In the genomic region with DNA sequence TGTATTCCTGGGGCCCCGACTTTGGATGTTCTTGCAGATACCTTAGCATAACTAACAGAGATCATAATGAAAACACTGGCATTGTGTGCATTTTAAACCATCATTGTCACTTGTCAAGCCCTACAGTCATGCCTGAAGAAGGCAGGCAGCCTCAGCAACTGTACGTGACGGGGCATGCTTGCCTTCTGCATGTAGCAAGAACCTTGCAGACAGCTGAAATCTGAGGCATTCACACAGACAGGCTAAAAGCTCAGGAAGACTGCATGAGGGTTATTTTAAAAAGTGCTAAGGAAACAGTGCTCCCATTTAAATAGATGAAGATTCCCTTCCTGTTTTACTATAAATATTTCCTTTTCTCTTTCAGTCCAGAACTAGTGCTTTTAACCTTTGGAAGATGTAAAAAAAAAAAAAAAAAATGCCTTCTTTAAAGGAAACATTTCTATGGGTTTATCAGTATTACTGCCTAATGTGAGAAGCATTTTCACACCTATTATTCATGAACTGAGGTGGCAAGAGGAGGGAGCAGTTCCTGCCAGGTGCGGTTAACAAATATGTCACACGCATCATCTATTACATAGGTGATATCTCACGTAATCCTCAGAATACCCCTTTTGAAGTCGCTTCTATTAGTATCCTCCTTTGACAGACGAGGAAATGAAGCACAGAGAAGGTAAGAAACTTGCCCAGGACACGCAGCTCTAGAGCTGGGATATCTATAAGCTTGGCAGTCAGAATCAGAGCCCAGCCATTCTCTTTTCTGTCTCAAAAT, we compare ENCODE assay signal across 17 cellular contexts.
DNase-seq lines count a peak whose midpoint lies in the region; ATAC-seq, FAIRE-seq and TF ChIP-seq lines count a peak whose summit lies in the region.
"Had no signal": no experiment of that assay in that cellular context is flagged by ENCODE, and none has a peak within 500 bp of the region (broad histone marks: within the 10 kb centered on the region; RNA-seq: fewer than 3 reads in every experiment).

No MANE protein-coding gene starts in this region.

- WGBS in esophagus muscularis mucosa: 72% methylated on average over 9 of the region's 9 CpGs

- peaks cover 8 to 30% (median 14%) of the 10 kb centered on the region in 4 donors for H3K4me1 Mint-ChIP-seq in CD4-positive, CD25-positive, alpha-beta regulatory T cell
- peaks cover 15 to 32% (median 18%) of the 10 kb centered on the region in 3 donors for H3K4me1 Mint-ChIP-seq in CD8-positive, alpha-beta memory T cell
- H3K4me1 Mint-ChIP-seq in activated T-helper 2 cell treated with anti-CD3 and anti-CD28 coated beads, Interferon-gamma antibody, Interleukin-2, Interleukin-4, amounts not matched to agents 10 μg/mL and 5 μg/mL and 100 μg/mL, durations not matched to agents 14 hours and 24 hours and 36 hours (ENCODE audit: low read depth): peaks cover 36% of the 10 kb centered on the region

- no peaks in the 10 kb centered on the region for H3K9me3 Mint-ChIP-seq in CD4-positive, CD25-positive, alpha-beta regulatory T cell
- H3K9me3 Mint-ChIP-seq in CD8-positive, alpha-beta memory T cell: no peaks in the 10 kb centered on the region
- no peaks in the 10 kb centered on the region for H3K9me3 Mint-ChIP-seq in activated T-helper 2 cell treated with anti-CD3 and anti-CD28 coated beads, Interferon-gamma antibody, Interleukin-2, Interleukin-4, amounts not matched to agents 10 μg/mL and 5 μg/mL and 100 μg/mL, durations not matched to agents 14 hours and 24 hours and 36 hours

- H3K27me3 ChIP-seq in CD4-positive, CD25-positive, alpha-beta regulatory T cell (ENCODE audit: control insufficient read depth, insufficient read depth, low read length): no peaks in the 10 kb centered on the region
- no peaks in the 10 kb centered on the region for H3K27me3 ChIP-seq in CD8-positive, alpha-beta memory T cell (ENCODE audit: insufficient read depth, low read length, poor library complexity, severe bottlenecking)
- no peaks in the 10 kb centered on the region for H3K27me3 ChIP-seq in esophagus muscularis mucosa
- no peaks in the 10 kb centered on the region for H3K27me3 ChIP-seq in gastrocnemius medialis
- H3K27me3 ChIP-seq: vagina had no signal

- intact Hi-C loops in activated T-helper 2 cell treated with anti-CD3 and anti-CD28 coated beads, Interferon-gamma antibody, Interleukin-2, Interleukin-4, amounts not matched to agents 10 μg/mL and 5 μg/mL and 100 μg/mL, durations not matched to agents 14 hours and 24 hours and 36 hours (cut with micrococcal nuclease): loop anchor here (5.0 to 10.0 kb wide), 3 partner anchors 85 to 407 kb away; a partner anchor contains a TSS
- intact Hi-C loops in esophagus muscularis mucosa (cut with DNase I): no loop called here
- intact Hi-C loops in gastrocnemius medialis (cut with DNase I; ENCODE audit: low total_unique reads): no loop called here

- peaks cover 22% of the 10 kb centered on the region for H3K4me1 ChIP-seq in CD4-positive, CD25-positive, alpha-beta regulatory T cell (ENCODE audit: control insufficient read depth, insufficient read depth, low read length, poor library complexity, severe bottlenecking)
- H3K4me1 ChIP-seq in CD8-positive, alpha-beta memory T cell (ENCODE audit: insufficient read depth, low read length): peaks cover 59% of the 10 kb centered on the region
- no peaks in the 10 kb centered on the region for H3K4me1 ChIP-seq in esophagus muscularis mucosa
- no peaks in the 10 kb centered on the region for H3K4me1 ChIP-seq in gastrocnemius medialis
- H3K4me1 ChIP-seq: BE2C, vagina had no signal

- H3K36me3 Mint-ChIP-seq in CD4-positive, CD25-positive, alpha-beta regulatory T cell: peaks cover 49% of the 10 kb centered on the region
- peaks cover 14 to 53% (median 14%) of the 10 kb centered on the region in 3 donors for H3K36me3 Mint-ChIP-seq in CD8-positive, alpha-beta memory T cell
- peaks cover 57% of the 10 kb centered on the region for H3K36me3 Mint-ChIP-seq in activated T-helper 2 cell treated with anti-CD3 and anti-CD28 coated beads, Interferon-gamma antibody, Interleukin-2, Interleukin-4, amounts not matched to agents 10 μg/mL and 5 μg/mL and 100 μg/mL, durations not matched to agents 14 hours and 24 hours and 36 hours (ENCODE audit: low read depth)

- TF ChIP-seq CTCF in esophagus muscularis mucosa (IDR thresholded peaks at IDR 0.05) (no peak), gastrocnemius medialis (IDR thresholded peaks at IDR 0.05 in 4 of 5, conservative IDR thresholded peaks at IDR 0.05 in 1 of 5) (no peak)

- no peak overlapping the region for H3K4me3 ChIP-seq in CD4-positive, CD25-positive, alpha-beta regulatory T cell (ENCODE audit: low read depth, low read length)
- H3K4me3 ChIP-seq in CD8-positive, alpha-beta memory T cell (ENCODE audit: low read length): peak overlapping the region; percentile 38
- H3K4me3 ChIP-seq in esophagus muscularis mucosa: no peak overlapping the region
- no peak overlapping the region for H3K4me3 ChIP-seq in gastrocnemius medialis
- H3K4me3 ChIP-seq: vagina had no signal

- POLR2A ChIA-PET in CD8-positive, alpha-beta memory T cell (lab: Charles Lee): interaction anchor here (0.7 to 1.5 kb wide), 3 partner anchors 18 to 175 kb away, joined by 4 to 6 read pairs (median 4); no protein-coding TSS in a partner anchor

- no peaks in the 10 kb centered on the region for H3K27me3 Mint-ChIP-seq in CD4-positive, CD25-positive, alpha-beta regulatory T cell
- H3K27me3 Mint-ChIP-seq in CD8-positive, alpha-beta memory T cell: no peaks in the 10 kb centered on the region
- no peaks in the 10 kb centered on the region for H3K27me3 Mint-ChIP-seq in activated T-helper 2 cell treated with anti-CD3 and anti-CD28 coated beads, Interferon-gamma antibody, Interleukin-2, Interleukin-4, amounts not matched to agents 10 μg/mL and 5 μg/mL and 100 μg/mL, durations not matched to agents 14 hours and 24 hours and 36 hours (ENCODE audit: low read depth)

- in situ Hi-C loops in gastrocnemius medialis (cut with MboI; ENCODE audit: low sequenced_read_pairs in 4 of 4): no loop called here

- CTCF ChIA-PET in CD8-positive, alpha-beta memory T cell (lab: Charles Lee): interaction anchor here (0.7 to 1.6 kb wide), 4 partner anchors 9 to 86 kb away, joined by 3 read pairs; no protein-coding TSS in a partner anchor

- TF ChIP-seq POLR2A in esophagus muscularis mucosa (IDR thresholded peaks at IDR 0.05; ENCODE audit: low read depth) (no peak), gastrocnemius medialis (IDR thresholded peaks at IDR 0.05) (no peak)

- peaks cover 94% of the 10 kb centered on the region for H3K36me3 ChIP-seq in CD4-positive, CD25-positive, alpha-beta regulatory T cell (ENCODE audit: control insufficient read depth, insufficient read depth, low read length)
- peaks cover 52% of the 10 kb centered on the region for H3K36me3 ChIP-seq in CD8-positive, alpha-beta memory T cell (ENCODE audit: insufficient read depth, low read length)
- H3K36me3 ChIP-seq in esophagus muscularis mucosa (no peaks in the 10 kb centered on the region), gastrocnemius medialis (peaks cover 0 to 76% of the 10 kb centered on the region in 2 donors)
- H3K36me3 ChIP-seq: BE2C, vagina had no signal

- H3K9me3 ChIP-seq in CD4-positive, CD25-positive, alpha-beta regulatory T cell (ENCODE audit: control insufficient read depth in 2 of 2, low read length in 2 of 2): no peaks in the 10 kb centered on the region
- no peaks in the 10 kb centered on the region for H3K9me3 ChIP-seq in CD8-positive, alpha-beta memory T cell (ENCODE audit: low read length)
- H3K9me3 ChIP-seq in esophagus muscularis mucosa: no peaks in the 10 kb centered on the region
- H3K9me3 ChIP-seq in gastrocnemius medialis: no peaks in the 10 kb centered on the region
- H3K9me3 ChIP-seq: BE2C, vagina had no signal

- H3K27ac ChIP-seq in CD4-positive, CD25-positive, alpha-beta regulatory T cell (ENCODE audit: insufficient read depth, low read length, poor library complexity, severe bottlenecking): peak overlapping the region; percentile 87
- H3K27ac ChIP-seq in CD8-positive, alpha-beta memory T cell (ENCODE audit: low read depth, low read length): peak overlapping the region; percentile 79
- H3K27ac ChIP-seq in esophagus muscularis mucosa (replicated peaks in 1 of 4): no peak overlapping the region
- peak overlapping the region in 1 of 4 donors; percentile 90 for H3K27ac ChIP-seq in gastrocnemius medialis
- H3K27ac ChIP-seq: vagina had no signal

- peak overlapping the region; percentile 24 to 95 (median 93) for H3K27ac Mint-ChIP-seq in CD4-positive, CD25-positive, alpha-beta regulatory T cell
- peak overlapping the region in 1 of 8 donors; percentile 99 for H3K27ac Mint-ChIP-seq in CD8-positive, alpha-beta memory T cell
- H3K27ac Mint-ChIP-seq in activated T-helper 2 cell treated with anti-CD3 and anti-CD28 coated beads, Interferon-gamma antibody, Interleukin-2, Interleukin-4, amounts not matched to agents 10 μg/mL and 5 μg/mL and 100 μg/mL, durations not matched to agents 14 hours and 24 hours and 36 hours: peak overlapping the region; percentile 37

- no peak for TF ChIP-seq EP300 in esophagus muscularis mucosa (IDR thresholded peaks at IDR 0.05)

- ATAC-seq in CD4-positive, CD25-positive, alpha-beta regulatory T cell (ENCODE audit: low read depth in 2 of 2): peak; percentile 57 to 58
- no peak for ATAC-seq in gastrocnemius medialis
- ATAC-seq: Panc1 had no signal

- DNase-seq in CD4-positive, CD25-positive, alpha-beta regulatory T cell: peak in 2 of 3 donors; percentile 42 to 64
- DNase-seq in CD8-positive, alpha-beta memory T cell: peak; percentile 37 to 85 (median 50)
- no peak for DNase-seq in activated T-helper 2 cell treated with anti-CD3 and anti-CD28 coated beads, Interferon-gamma antibody, Interleukin-2, Interleukin-4, amounts not matched to agents 10 μg/mL and 5 μg/mL and 100 μg/mL, durations not matched to agents 14 hours and 24 hours and 36 hours (ENCODE audit: low spot score)
- DNase-seq in esophagus muscularis mucosa (ENCODE audit: extremely low spot score) (peak; percentile 83), GM19239 (ENCODE audit: insufficient read length, low spot score) (no peak), midbrain (lab: John Stamatoyannopoulos, UW) (no peak), gastrocnemius medialis (no peak)
- DNase-seq: activated effector memory CD4-positive, alpha-beta T cell treated with anti-CD3 and anti-CD28 coated beads, Interleukin-2, amount 50 U/mL, for 16 hours; BE2C; DMS53; GOT3; NCI-H2081 treated with DMSO at 0.1 percent for 48 hours; NCI-H526 treated with DMSO at 0.1 percent for 48 hours; occipital lobe; stimulated activated naive CD4-positive, alpha-beta T cell had no signal

- no peak for FAIRE-seq in GM19239 (lab: Jason Lieb, UNC)

- peak overlapping the region in 3 of 4 donors; percentile 69 to 80 (median 76) for H3K4me3 Mint-ChIP-seq in CD4-positive, CD25-positive, alpha-beta regulatory T cell
- peak overlapping the region in 5 of 7 donors; percentile 80 to 91 (median 87) for H3K4me3 Mint-ChIP-seq in CD8-positive, alpha-beta memory T cell
- no peak overlapping the region for H3K4me3 Mint-ChIP-seq in activated T-helper 2 cell treated with anti-CD3 and anti-CD28 coated beads, Interferon-gamma antibody, Interleukin-2, Interleukin-4, amounts not matched to agents 10 μg/mL and 5 μg/mL and 100 μg/mL, durations not matched to agents 14 hours and 24 hours and 36 hours (ENCODE audit: low read depth)

Comparison
In these comparisons a context has a peak if more than half of its experiments do, and no peak if none do; other contexts are left out.
1. ATAC-seq: peak in CD4-positive, CD25-positive, alpha-beta regulatory T cell (2 of 2); none in gastrocnemius medialis (0 of 2).
2. DNase-seq: peak in CD4-positive, CD25-positive, alpha-beta regulatory T cell (2 of 3), CD8-positive, alpha-beta memory T cell (5 of 5) and esophagus muscularis mucosa (single experiment); none in activated T-helper 2 cell treated with anti-CD3 and anti-CD28 coated beads, Interferon-gamma antibody, Interleukin-2, Interleukin-4, amounts not matched to agents 10 μg/mL and 5 μg/mL and 100 μg/mL, durations not matched to agents 14 hours and 24 hours and 36 hours (single experiment), GM19239 (single experiment), midbrain (single experiment) and gastrocnemius medialis (0 of 2).
3. H3K27ac ChIP-seq: peak in CD4-positive, CD25-positive, alpha-beta regulatory T cell (single experiment) and CD8-positive, alpha-beta memory T cell (single experiment); none in esophagus muscularis mucosa (0 of 4).